Comparison of ENCODE assay signal across 1 cellular context in the genomic region with DNA sequence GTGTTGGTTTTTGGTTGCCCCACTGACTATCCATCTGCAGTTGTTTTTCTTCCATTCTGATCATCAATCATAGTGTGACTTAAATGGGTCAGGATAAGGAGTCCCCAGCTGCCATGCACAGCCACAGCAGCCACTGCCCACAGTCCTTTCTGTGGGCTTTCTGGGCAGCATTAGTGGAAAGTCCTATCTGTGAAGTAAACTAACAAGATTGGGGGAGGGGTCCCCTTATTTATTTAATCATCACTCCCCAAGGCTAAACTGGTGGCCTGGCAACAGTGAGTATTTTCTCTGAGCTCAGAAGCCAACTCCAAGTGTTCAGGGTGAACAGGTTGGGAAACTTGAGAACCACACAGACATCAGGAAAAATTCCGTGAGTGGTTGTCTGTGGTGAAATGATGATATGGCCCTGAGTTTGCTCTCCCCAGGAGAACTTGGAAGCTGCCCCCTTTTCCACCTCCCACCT.
TF ChIP-seq lines count a peak whose summit lies in the region.

No MANE protein-coding gene starts in this region.

TF ChIP-seq in K562, 482 proteins besides CTCF, POLR2A, EP300 and RAD21:
- TF ChIP-seq, protein P1, sequence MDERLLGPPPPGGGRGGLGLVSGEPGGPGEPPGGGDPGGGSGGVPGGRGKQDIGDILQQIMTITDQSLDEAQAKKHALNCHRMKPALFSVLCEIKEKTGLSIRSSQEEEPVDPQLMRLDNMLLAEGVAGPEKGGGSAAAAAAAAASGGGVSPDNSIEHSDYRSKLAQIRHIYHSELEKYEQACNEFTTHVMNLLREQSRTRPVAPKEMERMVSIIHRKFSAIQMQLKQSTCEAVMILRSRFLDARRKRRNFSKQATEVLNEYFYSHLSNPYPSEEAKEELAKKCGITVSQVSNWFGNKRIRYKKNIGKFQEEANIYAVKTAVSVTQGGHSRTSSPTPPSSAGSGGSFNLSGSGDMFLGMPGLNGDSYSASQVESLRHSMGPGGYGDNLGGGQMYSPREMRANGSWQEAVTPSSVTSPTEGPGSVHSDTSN (CRISPR knock-in tag; IDR thresholded peaks at IDR 0.05; ENCODE audit: low read depth), result no peak
- TF ChIP-seq, protein P1 (tag; conservative IDR thresholded peaks at IDR 0.05; ENCODE audit: low read depth), result 0 out of 2 replicates have a peak, but pooled peaks have one; percentile 32
- TF ChIP-seq ZKSCAN3 (CRISPR knock-in tag; IDR thresholded peaks at IDR 0.05), result no peak
